14 cellular contexts compared by ENCODE assay signal in the genomic region with DNA sequence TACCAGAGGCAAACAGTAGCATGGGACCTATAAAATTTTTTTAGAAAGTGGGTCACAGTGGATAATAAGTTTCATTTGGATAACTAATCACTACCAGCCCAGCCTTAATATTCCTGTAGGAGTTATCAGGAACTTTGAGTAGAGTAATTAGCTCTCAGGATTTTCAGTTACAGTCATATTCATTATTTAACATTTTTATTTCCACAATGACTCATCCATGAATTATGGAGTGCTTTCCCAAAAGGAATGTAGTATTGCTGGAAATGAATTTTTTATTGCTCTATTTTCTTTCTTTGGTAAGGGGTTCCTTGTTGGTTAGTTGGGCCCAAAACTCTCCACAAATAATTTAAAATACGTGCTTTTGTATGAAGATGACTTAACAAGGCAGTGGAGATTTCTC. TPM values are rescaled to one million over a fixed set of nuclear protein-coding genes. Genes with fewer than 3 reads are reported as not detected.
DNase-seq lines count a peak whose midpoint lies in the region; ATAC-seq and TF ChIP-seq lines count a peak whose summit lies in the region.
"Had no signal": no experiment of that assay in that cellular context is flagged by ENCODE, and none has a peak within 500 bp of the region (broad histone marks: within the 10 kb centered on the region; RNA-seq: fewer than 3 reads in every experiment).

No MANE protein-coding gene starts in this region.

- ATAC-seq in PC-3 (peak; percentile 66), HG03521 (IDR thresholded peaks at IDR 0.05; ENCODE audit: unreplicated experiment) (no peak)
- ATAC-seq: gastrocnemius medialis had no signal

- peak overlapping the region; percentile 79 for H3K27ac Mint-ChIP-seq in osteocyte (ENCODE audit: unreplicated experiment)

- peak; percentile 18 for DNase-seq in Daoy (ENCODE audit: low read depth)
- peak; percentile 77 for DNase-seq in PC-3
- peak; percentile 25 to 52 for DNase-seq in dermis microvascular lymphatic vessel endothelial cell (ENCODE audit: low read depth in 2 of 2)
- no peak for DNase-seq in osteocyte (ENCODE audit: extremely low spot score, unreplicated experiment)
- DNase-seq in hypothalamus (lab: John Stamatoyannopoulos, UW): no peak
- no peak for DNase-seq in cerebellum (ENCODE audit: low spot score)
- no peak for DNase-seq in NCI-H510A (lab: John Stamatoyannopoulos, UW)
- DNase-seq: activated naive CD4-positive, alpha-beta T cell; gastrocnemius medialis; kidney; NCI-H2029; stimulated activated naive CD4-positive, alpha-beta T cell treated with Interleukin-2 at 50 U/mL for 16 hours had no signal

- no peaks in the 10 kb centered on the region for H3K9me2 ChIP-seq in PC-3 (replicated peaks; ENCODE audit: low read length)

- no peak overlapping the region for H2AFZ ChIP-seq in PC-3 (ENCODE audit: low read length)

- POLR2A ChIA-PET in PC-3 (lab: Charles Lee; ENCODE audit: unreplicated experiment): no interaction called here

- H3F3A ChIP-seq in PC-3 (ENCODE audit: low read length, unreplicated experiment): peaks cover 9% of the 10 kb centered on the region

- BruUV-seq in PC-3 (replicated peaks; lab: Mats Ljungman, UMichigan): no TSS peak

- H3K79me2 ChIP-seq in PC-3 (ENCODE audit: low read length): peaks cover 41% of the 10 kb centered on the region

- intact Hi-C loops in PC-3 (cut with micrococcal nuclease): loop anchor here (5.0 to 10.0 kb wide), 2 partner anchors 50 to 52 kb away; a partner anchor contains a TSS

- H3K27me3 ChIP-seq in PC-3 (ENCODE audit: low read length): no peaks in the 10 kb centered on the region
- H3K27me3 ChIP-seq: gastrocnemius medialis had no signal

- no peaks in the 10 kb centered on the region for H3K9me3 Mint-ChIP-seq in osteocyte (ENCODE audit: unreplicated experiment)

- H3K4me2 ChIP-seq in PC-3 (ENCODE audit: low read length): peak overlapping the region; percentile 75
- H3K4me2 ChIP-seq: KMS-11 had no signal

- H3K9ac ChIP-seq in PC-3 (ENCODE audit: low read length): no peak overlapping the region
- H3K9ac ChIP-seq: KMS-11 had no signal

- H3K4me3 Mint-ChIP-seq in osteocyte (ENCODE audit: unreplicated experiment): no peak overlapping the region

- no peaks in the 10 kb centered on the region for H3K36me3 ChIP-seq in PC-3 (ENCODE audit: low read depth, low read length)
- H3K36me3 ChIP-seq: gastrocnemius medialis had no signal

- H3K27ac ChIP-seq in PC-3 (ENCODE audit: low read length): peak overlapping the region; percentile 57
- H3K27ac ChIP-seq: gastrocnemius medialis, KMS-11 had no signal

- CTCF ChIA-PET in PC-3 (lab: Charles Lee): no interaction called here

- peak overlapping the region; percentile 39 for H3K4me3 ChIP-seq in PC-3 (ENCODE audit: low read length)
- H3K4me3 ChIP-seq: gastrocnemius medialis had no signal

- no peak for TF ChIP-seq CTCF in PC-3 (conservative IDR thresholded peaks at IDR 0.05; ENCODE audit: low read depth, low read length)
- no peak for TF ChIP-seq CTCF in osteocyte (IDR thresholded peaks at IDR 0.05)

- H3K36me3 Mint-ChIP-seq in osteocyte (ENCODE audit: unreplicated experiment): peaks cover 3% of the 10 kb centered on the region

- no peaks in the 10 kb centered on the region for H3K9me3 ChIP-seq in PC-3 (ENCODE audit: low read length)
- H3K9me3 ChIP-seq: gastrocnemius medialis had no signal

- H3K27me3 Mint-ChIP-seq in osteocyte (ENCODE audit: unreplicated experiment): no peaks in the 10 kb centered on the region

- peaks cover 58% of the 10 kb centered on the region for H3K4me1 ChIP-seq in PC-3 (ENCODE audit: insufficient read depth, low read length)

- H4K20me1 ChIP-seq in PC-3 (ENCODE audit: low read length): no peaks in the 10 kb centered on the region

- H3K4me1 Mint-ChIP-seq in osteocyte (ENCODE audit: unreplicated experiment): peaks cover 38% of the 10 kb centered on the region

RNA-seq across cellular contexts. Expression of a gene that starts 53.7 kb away (rescaled TPM):
- total RNA-seq in Daoy (2014; rRNA removed; shearing (Covaris generic)): 18.1 and 22.8 TPM in 2 replicates
- 12.3 and 16.0 TPM in 2 replicates for total RNA-seq in PC-3 (2014; rRNA removed)
- total RNA-seq in dermis microvascular lymphatic vessel endothelial cell: 18.4 and 29.2 TPM in 2 replicates
- total RNA-seq in osteocyte: 79.5 and 83.9 TPM in 2 replicates
- total RNA-seq in cerebellum: 92.5 TPM

Comparison
In these comparisons a context has a peak if more than half of its experiments do, and no peak if none do; other contexts are left out.
1. DNase-seq: peak in Daoy (single experiment), PC-3 (single experiment) and dermis microvascular lymphatic vessel endothelial cell (2 of 2); none in osteocyte (single experiment), hypothalamus (0 of 51), cerebellum (single experiment) and NCI-H510A (single experiment).